ENCODE assay signal across 21 cellular contexts in genomic region chr22:38115423-38116205, GRCh38. TPM values are rescaled to one million over a fixed set of nuclear protein-coding genes. Genes with fewer than 3 reads are reported as not detected.
"Had no signal": no experiment of that assay in that cellular context is flagged by ENCODE, and none has a peak within 500 bp of the region (broad histone marks: within the 10 kb centered on the region; RNA-seq: fewer than 3 reads in every experiment).

No MANE protein-coding gene starts in this region.

- H3K4me3 ChIP-seq: cardiac muscle cell, transverse colon, vagina had no signal

- FAIRE-seq: small intestine had no signal

- DNase-seq: activated CD4-positive, alpha-beta memory T cell treated with anti-CD3 and anti-CD28 coated beads for 36 hours; activated CD4-positive, alpha-beta T cell treated with anti-CD3 and anti-CD28 coated beads for 48 hours; activated effector memory CD4-positive, alpha-beta T cell treated with anti-CD3 and anti-CD28 coated beads, Interleukin-2, amount 50 U/mL, for 16 hours; activated naive CD4-positive, alpha-beta T cell treated with anti-CD3 and anti-CD28 coated beads, Interleukin-2, amount 10 ng/mL, durations not matched to agents 7 days and 5 days; activated T-cell treated with anti-CD3 and anti-CD28 coated beads, Interleukin-2, amount 50 U/mL, for 72 hours; effector CD8-positive, alpha-beta T cell; erythroblast; foreskin fibroblast; kidney glomerular epithelial cell; nephron progenitor cell; small intestine; stimulated activated CD4-positive, alpha-beta T cell treated with anti-CD3 and anti-CD28 coated beads, Interleukin-15, amount 100 ng/mL, for 24 hours; SW 1271; T-helper 17 cell; transverse colon had no signal

- H3K27me3 ChIP-seq: cardiac muscle cell, transverse colon, vagina had no signal

- H3K27ac ChIP-seq: cardiac muscle cell, transverse colon, vagina had no signal

- H3K36me3 ChIP-seq: cardiac muscle cell, transverse colon, vagina had no signal

- H3K9me3 ChIP-seq: transverse colon, vagina had no signal

RNA-seq across cellular contexts. Expression of gene BAIAP2L2, which starts 5.1 kb away (rescaled TPM):
- total RNA-seq: vagina had no signal

RNA-seq across cellular contexts. Expression of gene SLC16A8, which starts 31.6 kb away (rescaled TPM):
- total RNA-seq: activated T-cell treated with anti-CD3 and anti-CD28 coated beads, Interleukin-2, amount 50 U/mL, for 72 hours; liver; mononuclear cell; osteocyte; T-helper 17 cell; transverse colon had no signal
- polyA plus RNA-seq: fibroblast of lung had no signal
